ENCODE assay signal across 15 cellular contexts in the genomic region with DNA sequence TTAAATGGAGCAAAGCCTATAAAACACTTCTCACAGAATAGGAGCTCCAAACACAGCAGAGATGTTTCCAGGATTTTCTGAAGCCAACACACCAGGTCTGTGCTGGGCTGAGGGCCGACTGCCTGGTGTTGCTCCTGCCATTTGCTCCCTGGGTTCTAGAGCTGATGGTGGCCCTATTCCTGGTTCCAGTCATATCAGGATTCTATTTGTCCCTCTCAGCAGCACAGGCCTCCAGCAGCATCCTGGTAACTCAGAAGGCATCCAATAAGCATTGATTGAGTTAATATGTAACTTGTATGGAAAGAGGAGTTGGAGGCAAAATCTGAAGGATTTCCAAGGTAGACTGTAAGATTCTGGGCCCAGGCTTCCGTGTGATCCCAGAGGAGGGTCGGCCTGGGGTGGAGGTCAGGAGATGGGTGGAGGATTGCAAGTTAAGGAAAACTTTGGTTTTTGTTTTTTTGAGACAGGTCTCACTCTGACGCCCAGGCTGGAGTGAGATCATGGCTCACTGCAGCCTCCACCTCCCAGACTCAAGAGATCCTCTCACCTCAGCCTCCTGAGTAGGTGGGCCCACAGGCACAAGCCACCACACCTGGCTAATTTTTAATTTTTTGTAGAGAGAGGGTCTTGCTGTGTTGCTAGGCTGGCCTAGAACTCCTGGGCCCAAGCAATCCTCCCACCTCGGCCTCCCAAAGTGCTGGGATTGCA. TPM values are rescaled to one million over a fixed set of nuclear protein-coding genes. Genes with fewer than 3 reads are reported as not detected.
DNase-seq lines count a peak whose midpoint lies in the region; ATAC-seq and TF ChIP-seq lines count a peak whose summit lies in the region.
"Had no signal": no experiment of that assay in that cellular context is flagged by ENCODE, and none has a peak within 500 bp of the region (broad histone marks: within the 10 kb centered on the region; RNA-seq: fewer than 3 reads in every experiment).

No MANE protein-coding gene starts in this region.

- no peak for TF ChIP-seq CTCF in heart left ventricle (IDR thresholded peaks at IDR 0.05)
- no peak for TF ChIP-seq CTCF in upper lobe of left lung (IDR thresholded peaks at IDR 0.05)

- no peak for TF ChIP-seq POLR2A in heart left ventricle (IDR thresholded peaks at IDR 0.05)
- no peak for TF ChIP-seq POLR2A in upper lobe of left lung (IDR thresholded peaks at IDR 0.05)

- H3K27ac ChIP-seq in heart left ventricle (peak overlapping the region in 8 of 12 donors; percentile 25 to 74 (median 60)), mucosa of rectum (ENCODE audit: low read depth in 2 of 2, low read length in 2 of 2) (peak overlapping the region; percentile 59 to 77), upper lobe of left lung (peak overlapping the region; percentile 48 to 79 (median 76))
- H3K27ac ChIP-seq: SJCRH30 had no signal

- no peak for TF ChIP-seq EP300 in upper lobe of left lung (IDR thresholded peaks at IDR 0.05)

- H3K36me3 ChIP-seq in heart left ventricle (peaks cover 0 to 21% (median 3%) of the 10 kb centered on the region in 9 donors), mucosa of rectum (ENCODE audit: control insufficient read depth in 2 of 2, insufficient read depth in 2 of 2, low read length in 2 of 2) (peaks cover 0 to 5% of the 10 kb centered on the region in 2 donors), upper lobe of left lung (peaks cover 0 to 16% (median 3%) of the 10 kb centered on the region in 4 donors)
- H3K36me3 ChIP-seq: SJCRH30 had no signal

- no peak overlapping the region for H3K4me3 Mint-ChIP-seq in central memory CD8-positive, alpha-beta T cell
- H3K4me3 Mint-ChIP-seq in natural killer cell treated with Interleukin-12 subunit alpha and Interleukin-12 subunit beta and Interleukin-15 and Interleukin-18, amount 100 ng/mL, for 72 hours, result no peak overlapping the region
- H3K4me3 Mint-ChIP-seq: stimulated activated naive CD8-positive, alpha-beta T cell treated with anti-CD3 and anti-CD28 coated beads, Interleukin-15, amount 100 ng/mL, for 72 hours had no signal

- no peaks in the 10 kb centered on the region for H3K27me3 Mint-ChIP-seq in central memory CD8-positive, alpha-beta T cell
- H3K27me3 Mint-ChIP-seq in natural killer cell treated with Interleukin-12 subunit alpha and Interleukin-12 subunit beta and Interleukin-15 and Interleukin-18, amount 100 ng/mL, for 72 hours, result no peaks in the 10 kb centered on the region
- H3K27me3 Mint-ChIP-seq: stimulated activated naive CD8-positive, alpha-beta T cell treated with anti-CD3 and anti-CD28 coated beads, Interleukin-15, amount 100 ng/mL, for 72 hours had no signal

- ATAC-seq in heart left ventricle (no peak), left ventricle myocardium superior (no peak), upper lobe of left lung (ENCODE audit: low FRiP score in 2 of 2) (no peak)
- no peak for ATAC-seq in central memory CD8-positive, alpha-beta T cell (replicated peaks; ENCODE audit: extremely low read depth, poor library complexity, severe bottlenecking)
- ATAC-seq in natural killer cell treated with Interleukin-12 subunit alpha and Interleukin-12 subunit beta and Interleukin-15 and Interleukin-18, amount 100 ng/mL, for 72 hours, result no peak
- ATAC-seq in activated CD4-positive, CD25-positive, alpha-beta regulatory T cell treated with anti-CD3 and anti-CD28 coated beads, Interleukin-2, amount 50 U/mL, for 24 hours, result no peak
- ATAC-seq: stimulated activated naive CD8-positive, alpha-beta T cell treated with anti-CD3 and anti-CD28 coated beads, Interleukin-15, amount 100 ng/mL, for 72 hours had no signal

- H3K4me3 ChIP-seq in heart left ventricle, result no peak overlapping the region
- no peak overlapping the region for H3K4me3 ChIP-seq in mucosa of rectum (ENCODE audit: low read length in 2 of 2)
- H3K4me3 ChIP-seq in upper lobe of left lung, result no peak overlapping the region
- H3K4me3 ChIP-seq: SJCRH30 had no signal

- H3K9me3 ChIP-seq in heart left ventricle (no peaks in the 10 kb centered on the region), mucosa of rectum (ENCODE audit: control insufficient read depth in 2 of 2, low read length in 2 of 2) (no peaks in the 10 kb centered on the region), upper lobe of left lung (no peaks in the 10 kb centered on the region)
- H3K9me3 ChIP-seq: SJCRH30 had no signal

- H3K4me1 ChIP-seq in heart left ventricle (peaks cover 0 to 46% (median 20%) of the 10 kb centered on the region in 12 donors), mucosa of rectum (ENCODE audit: control insufficient read depth in 2 of 2, insufficient read depth in 2 of 2, low read length in 2 of 2) (peaks cover 12 to 28% of the 10 kb centered on the region in 2 donors), upper lobe of left lung (peaks cover 33 to 62% (median 43%) of the 10 kb centered on the region in 4 donors)
- H3K4me1 ChIP-seq: SJCRH30 had no signal

- no peaks in the 10 kb centered on the region for H3K27me3 ChIP-seq in heart left ventricle
- no peaks in the 10 kb centered on the region for H3K27me3 ChIP-seq in mucosa of rectum (ENCODE audit: control insufficient read depth in 2 of 2, insufficient read depth in 2 of 2, low read length in 2 of 2)
- H3K27me3 ChIP-seq in upper lobe of left lung, result no peaks in the 10 kb centered on the region
- H3K27me3 ChIP-seq: SJCRH30 had no signal

- WGBS in heart left ventricle, 4 donors, result 89 to 93% (median 90%) methylated on average over 5 of the region's 5 CpGs
- WGBS in upper lobe of left lung, 2 donors, result 90% methylated on average over 5 of the region's 5 CpGs

- DNase-seq in heart left ventricle (no peak), left ventricle myocardium superior (no peak), upper lobe of left lung (no peak), NCI-H1417 (lab: John Stamatoyannopoulos, UW) (no peak)
- no peak for DNase-seq in central memory CD8-positive, alpha-beta T cell (ENCODE audit: low spot score in 2 of 2)
- DNase-seq in natural killer cell treated with Interleukin-12 subunit alpha and Interleukin-12 subunit beta and Interleukin-15 and Interleukin-18, amount 100 ng/mL, for 72 hours (ENCODE audit: low spot score), result no peak
- DNase-seq: activated naive CD4-positive, alpha-beta T cell treated with Interleukin-2 at 50 U/mL for 16 hours; erythroblast; hippocampal formation; NCI-H2029; SJCRH30; stimulated activated naive CD8-positive, alpha-beta T cell treated with anti-CD3 and anti-CD28 coated beads, Interleukin-15, amount 100 ng/mL, for 72 hours had no signal

- H3K4me1 Mint-ChIP-seq in central memory CD8-positive, alpha-beta T cell, result peaks cover 27% of the 10 kb centered on the region
- H3K4me1 Mint-ChIP-seq in natural killer cell treated with Interleukin-12 subunit alpha and Interleukin-12 subunit beta and Interleukin-15 and Interleukin-18, amount 100 ng/mL, for 72 hours (ENCODE audit: low read depth in 2 of 2), result peaks cover 18 to 21% of the 10 kb centered on the region in 2 donors

- no peak overlapping the region for H3K9ac ChIP-seq in mucosa of rectum (ENCODE audit: low read depth in 1 of 2, low read length in 2 of 2)

- peaks cover 4% of the 10 kb centered on the region for H3K9me3 Mint-ChIP-seq in central memory CD8-positive, alpha-beta T cell
- H3K9me3 Mint-ChIP-seq in natural killer cell treated with Interleukin-12 subunit alpha and Interleukin-12 subunit beta and Interleukin-15 and Interleukin-18, amount 100 ng/mL, for 72 hours, result peaks cover 6% of the 10 kb centered on the region
- H3K9me3 Mint-ChIP-seq: stimulated activated naive CD8-positive, alpha-beta T cell treated with anti-CD3 and anti-CD28 coated beads, Interleukin-15, amount 100 ng/mL, for 72 hours had no signal

- intact Hi-C loops in heart left ventricle (cut with DNase I), result no loop called here
- intact Hi-C loops in left ventricle myocardium superior (cut with micrococcal nuclease), result no loop called here

- peak overlapping the region; percentile 14 for H3K27ac Mint-ChIP-seq in central memory CD8-positive, alpha-beta T cell (ENCODE audit: low read depth)
- H3K27ac Mint-ChIP-seq in natural killer cell treated with Interleukin-12 subunit alpha and Interleukin-12 subunit beta and Interleukin-15 and Interleukin-18, amount 100 ng/mL, for 72 hours, result peak overlapping the region in 1 of 2 donors; percentile 31

- peaks cover 5% of the 10 kb centered on the region for H3K36me3 Mint-ChIP-seq in central memory CD8-positive, alpha-beta T cell (ENCODE audit: insufficient read depth)
- H3K36me3 Mint-ChIP-seq in natural killer cell treated with Interleukin-12 subunit alpha and Interleukin-12 subunit beta and Interleukin-15 and Interleukin-18, amount 100 ng/mL, for 72 hours, result no peaks in the 10 kb centered on the region

RNA-seq across cellular contexts. Expression of a gene that starts 5.7 kb away (rescaled TPM):
- total RNA-seq in heart left ventricle (10 to 100 TPM in 8 of 9 donors, 1 to 10 TPM in 1; 5.7 to 43.8 (median 26.2) TPM), left ventricle myocardium superior (37.2 TPM), upper lobe of left lung (100 to 1,000 TPM in 4 of 6 donors, 10 to 100 TPM in 2; 34.1 to 294 (median 119) TPM)
- polyA plus RNA-seq in heart left ventricle, result 100 to 1,000 TPM in 1 of 2 donors, 10 to 100 TPM in 1; 64.9 to 103 TPM
- total RNA-seq in natural killer cell treated with Interleukin-12 subunit alpha and Interleukin-12 subunit beta and Interleukin-15 and Interleukin-18, amount 100 ng/mL, for 72 hours, result not detected
- total RNA-seq: SJCRH30 had no signal

RNA-seq across cellular contexts. Expression of a gene that starts 20.6 kb away (rescaled TPM):
- total RNA-seq in heart left ventricle (10 to 100 TPM; 11.1 to 27.9 (median 15.6) TPM), left ventricle myocardium superior (20.4 TPM), upper lobe of left lung (10 to 100 TPM; 24.8 to 67.1 (median 37.3) TPM)
- 10 to 100 TPM; 14.4 to 20.9 TPM for polyA plus RNA-seq in heart left ventricle
- 10 to 100 TPM; 24.0 to 35.8 TPM for total RNA-seq in natural killer cell treated with Interleukin-12 subunit alpha and Interleukin-12 subunit beta and Interleukin-15 and Interleukin-18, amount 100 ng/mL, for 72 hours

RNA-seq across cellular contexts. Expression of a gene that starts 26.5 kb away (rescaled TPM):
- total RNA-seq in heart left ventricle (1 to 10 TPM in 1 of 9 donors, not detected in 8; 1.4 TPM), left ventricle myocardium superior (not detected), upper lobe of left lung (1 to 10 TPM in 1 of 6 donors, under 1 TPM in 1, not detected in 4; 0.89 to 1.4 TPM)
- polyA plus RNA-seq in heart left ventricle, result under 1 TPM; 0.07 to 0.34 TPM
- 1 to 10 TPM in 1 of 2 donors, under 1 TPM in 1; 0.70 to 4.4 TPM for total RNA-seq in natural killer cell treated with Interleukin-12 subunit alpha and Interleukin-12 subunit beta and Interleukin-15 and Interleukin-18, amount 100 ng/mL, for 72 hours
- total RNA-seq: cerebellum, SJCRH30 had no signal

RNA-seq across cellular contexts. Expression of a gene that starts 38.7 kb away (rescaled TPM):
- total RNA-seq in heart left ventricle (1 to 10 TPM in 3 of 9 donors, under 1 TPM in 6; 0.15 to 4.7 (median 0.79) TPM), left ventricle myocardium superior (0.47 TPM), upper lobe of left lung (10 to 100 TPM; 17.0 to 45.0 (median 33.4) TPM)
- polyA plus RNA-seq in heart left ventricle, result 1 to 10 TPM in 1 of 2 donors, under 1 TPM in 1; 0.50 to 1.4 TPM
- total RNA-seq in natural killer cell treated with Interleukin-12 subunit alpha and Interleukin-12 subunit beta and Interleukin-15 and Interleukin-18, amount 100 ng/mL, for 72 hours, result 10 to 100 TPM; 12.5 to 20.4 TPM
- total RNA-seq: SJCRH30 had no signal

RNA-seq across cellular contexts. Expression of a gene that starts 41.2 kb away (rescaled TPM):
- total RNA-seq in heart left ventricle (10 to 100 TPM in 8 of 9 donors, 1 to 10 TPM in 1; 9.6 to 23.9 (median 14.2) TPM), left ventricle myocardium superior (13.4 TPM), upper lobe of left lung (10 to 100 TPM; 39.5 to 96.4 (median 56.2) TPM)
- 10 to 100 TPM in 1 of 2 donors, 1 to 10 TPM in 1; 8.8 to 23.4 TPM for polyA plus RNA-seq in heart left ventricle
- 10 to 100 TPM; 38.1 to 49.1 TPM for total RNA-seq in natural killer cell treated with Interleukin-12 subunit alpha and Interleukin-12 subunit beta and Interleukin-15 and Interleukin-18, amount 100 ng/mL, for 72 hours

Comparison
In these comparisons a context has a peak if more than half of its experiments do, and no peak if none do; other contexts are left out.
1. RNA of a gene that starts 5.7 kb away (total RNA-seq): 34.1 to 294 TPM in upper lobe of left lung, 37.2 TPM in left ventricle myocardium superior (single experiment) and 5.7 to 43.8 TPM in heart left ventricle; not detected in natural killer cell treated with Interleukin-12 subunit alpha and Interleukin-12 subunit beta and Interleukin-15 and Interleukin-18, amount 100 ng/mL, for 72 hours; every median in the first group is over 4 times any median in the second.
2. Peak in every context shown above with its lines, with median percentiles within 50 percentile points of each other: H3K27ac ChIP-seq.